ENCODE assay signal across 8 cellular contexts in genomic region chr17:32445497-32445896, GRCh38. TPM values are rescaled to one million over a fixed set of nuclear protein-coding genes. Genes with fewer than 3 reads are reported as not detected.
DNase-seq lines count a peak whose midpoint lies in the region; ATAC-seq and TF ChIP-seq lines count a peak whose summit lies in the region.

No MANE protein-coding gene starts in this region.

- in situ Hi-C loops in mammary epithelial cell (cut with MboI; ENCODE audit: low sequenced_read_pairs in 2 of 2) = loop anchor here in 1 of 2 donors (25.0 kb wide), 1 partner anchor 467 kb away; no protein-coding TSS in a partner anchor

- H3K9me3 ChIP-seq in right atrium auricular region (no peaks in the 10 kb centered on the region), mammary epithelial cell (replicated peaks; ENCODE audit: insufficient read depth, low read length) (no peaks in the 10 kb centered on the region), mucosa of descending colon (no peaks in the 10 kb centered on the region)

- H3K4me1 ChIP-seq in right atrium auricular region (peaks cover 0 to 20% of the 10 kb centered on the region in 2 donors), mammary epithelial cell (ENCODE audit: insufficient read depth, low read length) (peaks cover 23% of the 10 kb centered on the region), mucosa of descending colon (ENCODE audit: low read depth) (peaks cover 17% of the 10 kb centered on the region)

- 3% methylated on average over 6 of the region's 6 CpGs for whole genome bisulfite sequencing in mammary epithelial cell (ENCODE audit: low coverage, missing lambda C conversion rate)

- no peak for ATAC-seq in left ventricle myocardium superior
- no peak for ATAC-seq in mucosa of descending colon
- ATAC-seq in GM21360 (IDR thresholded peaks at IDR 0.05; ENCODE audit: unreplicated experiment) = no peak
- ATAC-seq in GM18873 (IDR thresholded peaks at IDR 0.05; ENCODE audit: low FRiP score, unreplicated experiment) = no peak

- DNase-seq in right atrium auricular region (ENCODE audit: low spot score) = no peak
- no peak for DNase-seq in left ventricle myocardium superior
- DNase-seq in mammary epithelial cell = no peak
- DNase-seq in mucosa of descending colon = no peak
- DNase-seq in glomerular visceral epithelial cell (ENCODE audit: extremely low spot score) = no peak
- no peak for DNase-seq in DMS114 treated with DMSO at 0.1 percent for 48 hours (lab: John Stamatoyannopoulos, UW; ENCODE audit: unreplicated experiment)

- H3K9ac ChIP-seq in mammary epithelial cell (ENCODE audit: insufficient read depth, low read length) = peak overlapping the region; percentile 92

- peaks cover 38% of the 10 kb centered on the region for H3K36me3 ChIP-seq in right atrium auricular region
- peaks cover 17% of the 10 kb centered on the region for H3K36me3 ChIP-seq in mammary epithelial cell (ENCODE audit: insufficient read depth, low read length)
- H3K36me3 ChIP-seq in mucosa of descending colon (ENCODE audit: low read depth) = no peaks in the 10 kb centered on the region

- peaks cover 8% of the 10 kb centered on the region for H4K20me1 ChIP-seq in mammary epithelial cell (ENCODE audit: insufficient read depth, low read length)

- dilution Hi-C loops in mammary epithelial cell (cut with HindIII; ENCODE audit: low sequenced_read_pairs) = no loop called here

- TF ChIP-seq CTCF in right atrium auricular region (IDR thresholded peaks at IDR 0.05) (no peak), mammary epithelial cell (conservative IDR thresholded peaks at IDR 0.05 in 1 of 2, IDR thresholded peaks at IDR 0.05 in 1 of 2; ENCODE audit: extremely low read depth in 1 of 2, insufficient read depth in 1 of 2, low read depth in 1 of 2, low read length in 2 of 2) (no peak), mucosa of descending colon (IDR thresholded peaks at IDR 0.05) (no peak)

- H3K4me3 ChIP-seq in right atrium auricular region (peak overlapping the region; percentile 77 to 97), mammary epithelial cell (replicated peaks in 1 of 3; ENCODE audit: insufficient read depth in 1 of 3, low read depth in 2 of 3, low read length in 3 of 3) (peak overlapping the region; percentile 90 to 96 (median 93)), mucosa of descending colon (peak overlapping the region; percentile 98)

- peaks cover 62% of the 10 kb centered on the region for H3K79me2 ChIP-seq in mammary epithelial cell (ENCODE audit: insufficient read depth, low read length)

- BruUV-seq in mammary epithelial cell (replicated peaks; lab: Mats Ljungman, UMichigan) = TSS peak; percentile 34

- peak overlapping the region; percentile 84 to 88 for H3K27ac ChIP-seq in right atrium auricular region
- H3K27ac ChIP-seq in mammary epithelial cell (ENCODE audit: insufficient read depth, low read depth, low read length) = peak overlapping the region; percentile 93

- H3K27me3 ChIP-seq in right atrium auricular region (no peaks in the 10 kb centered on the region), mammary epithelial cell (ENCODE audit: insufficient read depth, low read length) (peaks cover 2% of the 10 kb centered on the region)

- intact Hi-C loops in left ventricle myocardium superior (cut with micrococcal nuclease) = no loop called here
- intact Hi-C loops in mammary epithelial cell (cut with micrococcal nuclease) = loop anchor here (2.0 kb wide), 1 partner anchor 193 kb away; no protein-coding TSS in a partner anchor
- intact Hi-C loops in mucosa of descending colon (cut with DNase I, micrococcal nuclease) = no loop called here

- H2AFZ ChIP-seq in mammary epithelial cell (ENCODE audit: low read depth, low read length) = peak overlapping the region; percentile 100

- H3K4me2 ChIP-seq in mammary epithelial cell (ENCODE audit: insufficient read depth, low read depth, low read length) = peak overlapping the region; percentile 89

- CTCF ChIA-PET in mammary epithelial cell (lab: Charles Lee; ENCODE audit: low non-redundant PET) = interaction anchor here (1.0 kb wide), 1 partner anchor 16 kb away, joined by 3 read pairs; no protein-coding TSS in a partner anchor

RNA-seq across cellular contexts. Expression of gene PSMD11, which starts 1.2 kb away (rescaled TPM):
- total RNA-seq in right atrium auricular region = 10 to 100 TPM; 42.2 to 43.8 TPM
- total RNA-seq in left ventricle myocardium superior = 67.8 TPM
- total RNA-seq in mammary epithelial cell = 100 to 1,000 TPM in 1 of 2 donors, 10 to 100 TPM in 1; 93.5 to 131 TPM
- polyA plus RNA-seq in mammary epithelial cell = 114 TPM
- polyA minus RNA-seq in mammary epithelial cell = 127 TPM
- 10 to 100 TPM; 81.5 to 99.2 (median 85.8) TPM for total RNA-seq in mucosa of descending colon

RNA-seq across cellular contexts. Expression of gene CDK5R1, which starts 41.3 kb away (rescaled TPM):
- total RNA-seq in right atrium auricular region (1 to 10 TPM in 1 of 2 donors, under 1 TPM in 1; 0.75 to 1.0 TPM), left ventricle myocardium superior (1.4 TPM), mammary epithelial cell (1 to 10 TPM; 1.7 to 4.9 TPM), mucosa of descending colon (1 to 10 TPM in 2 of 3 donors, under 1 TPM in 1; 0.72 to 2.1 (median 1.3) TPM)
- 2.6 TPM for polyA plus RNA-seq in mammary epithelial cell
- polyA minus RNA-seq in mammary epithelial cell = 10.1 TPM
